2 cellular contexts compared by ENCODE assay signal in genomic region chr16:1407749-1408148, GRCh38.
A peak's percentile ranks its signal among the peaks of the same experiment; 100 is the strongest.
TF ChIP-seq lines count a peak whose summit lies in the region.

No MANE protein-coding gene starts in this region.

TF ChIP-seq in HEK293, 187 proteins besides CTCF, POLR2A, EP300 and RAD21:
- TF ChIP-seq ZNF16 (tag by site-specific recombination; IDR thresholded peaks at IDR 0.05; ENCODE audit: low read depth) = no peak
- peak; percentile 73; the same call in 1 of the 2 replicates for TF ChIP-seq ZNF394 (tag by site-specific recombination; IDR thresholded peaks at IDR 0.05; ENCODE audit: borderline replicate concordance)
- TF ChIP-seq IKZF3 (tag by site-specific recombination; IDR thresholded peaks at IDR 0.05) = 0 out of 2 replicates have a peak, but pooled peaks have one; percentile 13
- TF ChIP-seq ZBTB17 (tag by site-specific recombination; IDR thresholded peaks at IDR 0.05) = peak; percentile 62; the same call in 1 of the 2 replicates

TF ChIP-seq in K562, 482 proteins besides CTCF, POLR2A, EP300 and RAD21:
- TF ChIP-seq POLR2B (IDR thresholded peaks at IDR 0.05; ENCODE audit: low read depth, partially characterized antibody) (no peak), MEIS2 (IDR thresholded peaks at IDR 0.05; ENCODE audit: partially characterized antibody) (no peak), PHF8 (IDR thresholded peaks at IDR 0.05; ENCODE audit: borderline replicate concordance, low read length) (no peak), GTF2A2 (tag; IDR thresholded peaks at IDR 0.05) (no peak), KLF10 (CRISPR knock-in tag; IDR thresholded peaks at IDR 0.05) (no peak), SPI1 (IDR thresholded peaks at IDR 0.05; ENCODE audit: borderline replicate concordance, low read depth, low read length) (no peak), TSC22D4 (tag; IDR thresholded peaks at IDR 0.05) (no peak), ZNF79 (CRISPR knock-in tag; IDR thresholded peaks at IDR 0.05; ENCODE audit: low read depth) (no peak), ETV1 (tag; conservative IDR thresholded peaks at IDR 0.05; ENCODE audit: low read depth) (no peak)
